Comparison of ENCODE assay signal across 1 cellular context in genomic region chr2:19901458-19902271, GRCh38.
A peak's percentile ranks its signal among the peaks of the same experiment; 100 is the strongest.
TF ChIP-seq lines count a peak whose summit lies in the region.

TSS of gene TTC32 (minus strand) at chr2:19901983. CDS start at chr2:19901854, 129 bp downstream.

TF ChIP-seq in HEK293, 187 proteins besides CTCF, POLR2A, EP300 and RAD21 (continued from another document):
- TF ChIP-seq SP3 (tag by site-specific recombination; IDR thresholded peaks at IDR 0.05) (peak; percentile 73), ZNF639 (tag by site-specific recombination; IDR thresholded peaks at IDR 0.05) (peak; percentile 83), TRIM28 (IDR thresholded peaks at IDR 0.05; ENCODE audit: borderline replicate concordance, low read length) (peak; percentile 94), ZBTB10 (tag by site-specific recombination; IDR thresholded peaks at IDR 0.05) (0 out of 2 replicates have a peak, but pooled peaks have one; percentile 27), ZNF239 (tag by site-specific recombination; IDR thresholded peaks at IDR 0.05) (no peak), ZNF830 (tag by site-specific recombination; IDR thresholded peaks at IDR 0.05; ENCODE audit: low read depth) (no peak), BCL11B (tag by site-specific recombination; IDR thresholded peaks at IDR 0.05; ENCODE audit: low read depth) (no peak), HOXA7 (CRISPR knock-in tag; IDR thresholded peaks at IDR 0.05; ENCODE audit: borderline replicate concordance) (no peak)
- TF ChIP-seq, protein P1, sequence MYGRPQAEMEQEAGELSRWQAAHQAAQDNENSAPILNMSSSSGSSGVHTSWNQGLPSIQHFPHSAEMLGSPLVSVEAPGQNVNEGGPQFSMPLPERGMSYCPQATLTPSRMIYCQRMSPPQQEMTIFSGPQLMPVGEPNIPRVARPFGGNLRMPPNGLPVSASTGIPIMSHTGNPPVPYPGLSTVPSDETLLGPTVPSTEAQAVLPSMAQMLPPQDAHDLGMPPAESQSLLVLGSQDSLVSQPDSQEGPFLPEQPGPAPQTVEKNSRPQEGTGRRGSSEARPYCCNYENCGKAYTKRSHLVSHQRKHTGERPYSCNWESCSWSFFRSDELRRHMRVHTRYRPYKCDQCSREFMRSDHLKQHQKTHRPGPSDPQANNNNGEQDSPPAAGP (tag by site-specific recombination; IDR thresholded peaks at IDR 0.05), result peak; percentile 60; the same call in 1 of the 2 replicates
